Comparison of ENCODE assay signal across 22 cellular contexts in the genomic region with DNA sequence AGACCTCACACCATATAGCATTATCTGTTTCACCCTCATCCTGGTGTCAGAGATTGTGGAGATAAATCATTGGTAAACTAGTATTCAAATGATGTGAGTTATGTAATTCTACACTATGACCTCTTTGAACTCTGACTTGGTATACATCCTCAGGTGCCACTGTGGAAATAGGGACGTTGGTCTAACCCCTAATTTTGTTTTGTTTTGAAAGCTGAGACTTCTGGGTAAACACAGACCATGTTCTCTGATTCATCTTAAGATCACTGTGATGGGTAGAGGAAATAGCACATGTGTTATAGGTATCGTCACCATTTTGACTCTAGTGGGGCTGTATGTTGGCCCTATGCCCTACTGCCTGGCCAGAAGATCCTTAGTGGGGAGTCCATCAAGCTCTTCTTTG.
"Had no signal": no experiment of that assay in that cellular context is flagged by ENCODE, and none has a peak within 500 bp of the region (broad histone marks: within the 10 kb centered on the region; RNA-seq: fewer than 3 reads in every experiment).

No MANE protein-coding gene starts in this region.

- H3K9me3 ChIP-seq: colonic mucosa, gastrocnemius medialis, lower lobe of right lung had no signal

- H3K27me3 ChIP-seq: colonic mucosa, esophagus squamous epithelium, gastrocnemius medialis, heart right ventricle, left lung had no signal

- ATAC-seq: effector memory CD8-positive, alpha-beta T cell; esophagus mucosa; gastrocnemius medialis; heart right ventricle; left cardiac atrium; left lung; left ventricle myocardium superior; lower lobe of right lung; mucosa of descending colon had no signal

- H3K4me3 ChIP-seq: colonic mucosa, esophagus squamous epithelium, gastrocnemius medialis, heart right ventricle, left lung, lower lobe of right lung, mucosa of descending colon had no signal

- H3K27ac ChIP-seq: colonic mucosa, epithelial cell of prostate, esophagus squamous epithelium, gastrocnemius medialis, heart right ventricle, left lung, lower lobe of right lung had no signal

- DNase-seq: colonic mucosa; cortex of kidney; effector CD8-positive, alpha-beta T cell; effector memory CD8-positive, alpha-beta T cell; endodermal cell; erythroblast; esophagus squamous epithelium; gastrocnemius medialis; glutamatergic neuron; head of caudate nucleus; heart right ventricle; hippocampal formation; kidney; kidney glomerular epithelial cell; left cardiac atrium; left lung; left ventricle myocardium superior; lower lobe of right lung; mesenchymal stem cell; mucosa of descending colon had no signal

- H3K4me1 ChIP-seq: colonic mucosa, esophagus squamous epithelium, gastrocnemius medialis, heart right ventricle, left lung, lower lobe of right lung had no signal

- H3K36me3 ChIP-seq: colonic mucosa, gastrocnemius medialis, left lung, lower lobe of right lung had no signal
